Comparison of ENCODE assay signal across 8 cellular contexts in genomic region chr19:16417660-16418596, GRCh38. TPM values are rescaled to one million over a fixed set of nuclear protein-coding genes. Genes with fewer than 3 reads are reported as not detected.
DNase-seq lines count a peak whose midpoint lies in the region; ATAC-seq and TF ChIP-seq lines count a peak whose summit lies in the region.

No MANE protein-coding gene starts in this region.

- peak; percentile 76 for DNase-seq in GM12865 (ENCODE audit: low read depth)
- peak; percentile 61 for DNase-seq in NCI-H69 (lab: John Stamatoyannopoulos, UW)
- DNase-seq in activated CD8-positive, alpha-beta memory T cell treated with anti-CD3 and anti-CD28 coated beads, Interleukin-2, amount 10 ng/mL, durations not matched to agents 7 days and 5 days: peak; percentile 74
- DNase-seq in endothelial cell (ENCODE audit: low spot score): peak; percentile 77
- peak; percentile 38 for DNase-seq in myocyte (ENCODE audit: low read depth)
- peak; percentile 51 to 79 for DNase-seq in stimulated activated effector memory CD8-positive, alpha-beta T cell treated with anti-CD3 and anti-CD28 coated beads, Interleukin-12 subunit alpha, Interleukin-12 subunit beta, amount 100 ng/mL, for 72 hours (ENCODE audit: low spot score in 2 of 2)

- no peak overlapping the region for H3K27ac Mint-ChIP-seq in activated CD8-positive, alpha-beta memory T cell treated with anti-CD3 and anti-CD28 coated beads, Interleukin-2, amount 10 ng/mL, durations not matched to agents 7 days and 5 days
- H3K27ac Mint-ChIP-seq in endothelial cell (ENCODE audit: unreplicated experiment): no peak overlapping the region
- H3K27ac Mint-ChIP-seq in stimulated activated effector memory CD8-positive, alpha-beta T cell treated with anti-CD3 and anti-CD28 coated beads, Interleukin-12 subunit alpha, Interleukin-12 subunit beta, amount 100 ng/mL, for 72 hours: no peak overlapping the region

- TF ChIP-seq CTCF in 22Rv1 (IDR thresholded peaks at IDR 0.05): peak; percentile 96
- peak; percentile 92 for TF ChIP-seq CTCF in GM12865 (IDR thresholded peaks at IDR 0.05; ENCODE audit: insufficient read depth, low read depth, low read length, missing control alignments)
- TF ChIP-seq CTCF in endothelial cell (IDR thresholded peaks at IDR 0.05; ENCODE audit: unreplicated experiment): peak; percentile 89

- CTCF ChIA-PET in activated CD8-positive, alpha-beta memory T cell treated with anti-CD3 and anti-CD28 coated beads, Interleukin-2, amount 10 ng/mL, durations not matched to agents 7 days and 5 days (lab: Charles Lee): interaction anchor here (0.6 to 3.0 kb wide), 14 partner anchors 8 to 376 kb away, joined by 3 to 12 read pairs (median 4); partner anchors contain the start of gene AP1M1

- no peak overlapping the region for H3K4me3 ChIP-seq in GM12865 (ENCODE audit: low read depth, low read length)

- peaks cover 11% of the 10 kb centered on the region for H3K4me1 Mint-ChIP-seq in activated CD8-positive, alpha-beta memory T cell treated with anti-CD3 and anti-CD28 coated beads, Interleukin-2, amount 10 ng/mL, durations not matched to agents 7 days and 5 days
- peaks cover 13% of the 10 kb centered on the region for H3K4me1 Mint-ChIP-seq in endothelial cell (ENCODE audit: unreplicated experiment)
- peaks cover 4% of the 10 kb centered on the region for H3K4me1 Mint-ChIP-seq in stimulated activated effector memory CD8-positive, alpha-beta T cell treated with anti-CD3 and anti-CD28 coated beads, Interleukin-12 subunit alpha, Interleukin-12 subunit beta, amount 100 ng/mL, for 72 hours

- H3K9me3 Mint-ChIP-seq in activated CD8-positive, alpha-beta memory T cell treated with anti-CD3 and anti-CD28 coated beads, Interleukin-2, amount 10 ng/mL, durations not matched to agents 7 days and 5 days (ENCODE audit: low read depth): no peaks in the 10 kb centered on the region
- no peaks in the 10 kb centered on the region for H3K9me3 Mint-ChIP-seq in endothelial cell (ENCODE audit: unreplicated experiment)
- H3K9me3 Mint-ChIP-seq in stimulated activated effector memory CD8-positive, alpha-beta T cell treated with anti-CD3 and anti-CD28 coated beads, Interleukin-12 subunit alpha, Interleukin-12 subunit beta, amount 100 ng/mL, for 72 hours: no peaks in the 10 kb centered on the region

- H3K4me3 Mint-ChIP-seq in activated CD8-positive, alpha-beta memory T cell treated with anti-CD3 and anti-CD28 coated beads, Interleukin-2, amount 10 ng/mL, durations not matched to agents 7 days and 5 days: no peak overlapping the region
- H3K4me3 Mint-ChIP-seq in endothelial cell (ENCODE audit: unreplicated experiment): peak overlapping the region; percentile 60
- H3K4me3 Mint-ChIP-seq in stimulated activated effector memory CD8-positive, alpha-beta T cell treated with anti-CD3 and anti-CD28 coated beads, Interleukin-12 subunit alpha, Interleukin-12 subunit beta, amount 100 ng/mL, for 72 hours: no peak overlapping the region

- no peak overlapping the region for H3K27ac ChIP-seq in 22Rv1

- peaks cover 11% of the 10 kb centered on the region for H3K36me3 Mint-ChIP-seq in activated CD8-positive, alpha-beta memory T cell treated with anti-CD3 and anti-CD28 coated beads, Interleukin-2, amount 10 ng/mL, durations not matched to agents 7 days and 5 days
- H3K36me3 Mint-ChIP-seq in endothelial cell (ENCODE audit: low read depth, unreplicated experiment): peaks cover 39% of the 10 kb centered on the region
- peaks cover 61% of the 10 kb centered on the region for H3K36me3 Mint-ChIP-seq in stimulated activated effector memory CD8-positive, alpha-beta T cell treated with anti-CD3 and anti-CD28 coated beads, Interleukin-12 subunit alpha, Interleukin-12 subunit beta, amount 100 ng/mL, for 72 hours

- H3K27me3 Mint-ChIP-seq in activated CD8-positive, alpha-beta memory T cell treated with anti-CD3 and anti-CD28 coated beads, Interleukin-2, amount 10 ng/mL, durations not matched to agents 7 days and 5 days: no peaks in the 10 kb centered on the region
- peaks cover 5% of the 10 kb centered on the region for H3K27me3 Mint-ChIP-seq in endothelial cell (ENCODE audit: unreplicated experiment)

- peak; percentile 95 for ATAC-seq in activated CD8-positive, alpha-beta memory T cell treated with anti-CD3 and anti-CD28 coated beads, Interleukin-2, amount 10 ng/mL, durations not matched to agents 7 days and 5 days
- ATAC-seq in stimulated activated effector memory CD8-positive, alpha-beta T cell treated with anti-CD3 and anti-CD28 coated beads, Interleukin-12 subunit alpha, Interleukin-12 subunit beta, amount 100 ng/mL, for 72 hours: peak; percentile 90
- ATAC-seq in GM18909 (IDR thresholded peaks at IDR 0.05; ENCODE audit: poor library complexity, unreplicated experiment): no peak

RNA-seq across cellular contexts. Expression of gene EPS15L1, which starts 53.8 kb away (rescaled TPM):
- 10 to 100 TPM; 40.7 to 42.6 TPM for total RNA-seq in activated CD8-positive, alpha-beta memory T cell treated with anti-CD3 and anti-CD28 coated beads, Interleukin-2, amount 10 ng/mL, durations not matched to agents 7 days and 5 days
- total RNA-seq in endothelial cell (ENCODE audit: unreplicated experiment) (34.5 TPM), myocyte (7.3 and 8.3 TPM in 2 replicates)
- polyA plus RNA-seq in myocyte (2012): 23.7 TPM
